Comparison of ENCODE assay signal across 20 cellular contexts in genomic region chr12:82695531-82695930, GRCh38.
"Had no signal": no experiment of that assay in that cellular context is flagged by ENCODE, and none has a peak within 500 bp of the region (broad histone marks: within the 10 kb centered on the region; RNA-seq: fewer than 3 reads in every experiment).

No MANE protein-coding gene starts in this region.

- H3K4me3 ChIP-seq: breast epithelium, MG63, SJCRH30 had no signal

- ATAC-seq: activated CD4-positive, CD25-positive, alpha-beta regulatory T cell treated with anti-CD3 and anti-CD28 coated beads, Interleukin-2, amount 50 U/mL, for 24 hours; activated CD8-positive, alpha-beta T cell treated with anti-CD3 and anti-CD28 coated beads for 36 hours had no signal

- H3K27ac ChIP-seq: breast epithelium, SJCRH30 had no signal

- H3K9ac ChIP-seq: SK-N-SH had no signal

- H3K36me3 ChIP-seq: breast epithelium, MG63, SJCRH30 had no signal

- H3K27me3 ChIP-seq: breast epithelium, MG63, SJCRH30 had no signal

- DNase-seq: activated CD4-positive, alpha-beta T cell treated with anti-CD3 and anti-CD28 coated beads for 4 hours; activated CD8-positive, alpha-beta memory T cell treated with anti-CD3 and anti-CD28 coated beads, Interleukin-2, amount 50 U/mL, for 48 hours; activated CD8-positive, alpha-beta T cell treated with anti-CD3 and anti-CD28 coated beads for 36 hours; activated naive CD4-positive, alpha-beta T cell; activated T-cell treated with anti-CD3 and anti-CD28 coated beads, Interleukin-2, amount 50 U/mL, for 1 hour; aorta; caudate nucleus; MG63; MV-4-11; NCI-H1105; NCI-H1436; NCI-H1694 treated with DMSO at 0.1 percent for 48 hours; NCI-H2029 treated with DMSO at 0.1 percent for 48 hours; NCI-H510A treated with DMSO at 0.1 percent for 48 hours; Right ventricle myocardium superior; SJCRH30; SK-N-SH; T-helper 1 cell had no signal

- H3K4me2 ChIP-seq: SK-N-SH had no signal

- H3K4me1 ChIP-seq: breast epithelium, SJCRH30 had no signal

- H3K9me3 ChIP-seq: breast epithelium, MG63, SJCRH30, SK-N-SH had no signal
